In genomic region chr3:50248387-50248786, GRCh38 we compare ENCODE assay signal across 1 cellular context.
TF ChIP-seq lines count a peak whose summit lies in the region.

No MANE protein-coding gene starts in this region.

TF ChIP-seq in A549, 52 proteins besides CTCF, POLR2A, EP300 and RAD21 (continued from another document):
- TF ChIP-seq RFX5 (IDR thresholded peaks at IDR 0.05) (no peak), FOSL2 (IDR thresholded peaks at IDR 0.05) (no peak), FOSL2 (CRISPR knock-in tag; IDR thresholded peaks at IDR 0.05) (no peak)
